Comparison of ENCODE assay signal across 9 cellular contexts in the genomic region with DNA sequence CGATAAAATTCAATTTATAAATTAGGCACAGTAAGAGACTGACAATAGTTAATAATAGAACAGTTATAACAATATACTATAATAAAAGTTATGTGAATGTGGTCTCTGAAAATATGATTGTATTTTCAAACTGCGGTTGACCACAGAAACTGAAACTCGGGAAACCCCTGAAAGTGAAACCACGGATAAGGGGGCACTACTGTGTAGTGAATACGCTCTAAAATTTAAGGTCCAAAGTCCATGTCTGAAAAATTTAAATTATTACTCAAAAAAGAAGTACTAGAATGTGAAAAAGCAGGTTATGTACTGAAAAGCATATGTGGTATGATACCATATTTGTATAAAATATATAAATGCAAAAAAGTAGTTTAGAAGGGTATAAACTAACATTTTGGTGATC. TPM values are rescaled to one million over a fixed set of nuclear protein-coding genes. Genes with fewer than 3 reads are reported as not detected.
DNase-seq lines count a peak whose midpoint lies in the region; ATAC-seq and TF ChIP-seq lines count a peak whose summit lies in the region.
"Had no signal": no experiment of that assay in that cellular context is flagged by ENCODE, and none has a peak within 500 bp of the region (broad histone marks: within the 10 kb centered on the region; RNA-seq: fewer than 3 reads in every experiment).

No MANE protein-coding gene starts in this region.

- H3K27ac ChIP-seq in DND-41 (ENCODE audit: low read length), result no peak overlapping the region

- peaks cover 41% of the 10 kb centered on the region for H3K4me1 ChIP-seq in DND-41 (ENCODE audit: insufficient read depth, low read length)

- peaks cover 12% of the 10 kb centered on the region for H3K36me3 Mint-ChIP-seq in osteocyte (ENCODE audit: unreplicated experiment)

- peaks cover 31% of the 10 kb centered on the region for H3K27me3 ChIP-seq in DND-41 (ENCODE audit: insufficient read depth, low read length, poor library complexity)

- no peaks in the 10 kb centered on the region for H3K79me2 ChIP-seq in DND-41 (ENCODE audit: insufficient read depth, low read length)

- peak overlapping the region; percentile 88 for H3K4me2 ChIP-seq in DND-41 (ENCODE audit: insufficient read depth, low read length)

- H3K4me3 ChIP-seq in DND-41 (ENCODE audit: low read depth in 1 of 2, low read length in 2 of 2) (peak overlapping the region in 1 of 2 experiments; percentile 68; a peak in 3 of 4 replicates), epithelial cell of esophagus (ENCODE audit: low read length) (peak overlapping the region; percentile 89)

- H3K4me1 Mint-ChIP-seq in osteocyte (ENCODE audit: unreplicated experiment), result peaks cover 44% of the 10 kb centered on the region

- peak overlapping the region; percentile 59; the same call in 1 of the 2 replicates for H3K9ac ChIP-seq in DND-41 (ENCODE audit: low read depth, low read length)

- H2AFZ ChIP-seq in DND-41 (ENCODE audit: low read depth, low read length), result no peak overlapping the region

- no peaks in the 10 kb centered on the region for H3K9me3 ChIP-seq in DND-41 (ENCODE audit: insufficient read depth, low read length, severe bottlenecking)

- H3K27ac Mint-ChIP-seq in osteocyte (ENCODE audit: unreplicated experiment), result peak overlapping the region; percentile 99
- H3K27ac Mint-ChIP-seq: stimulated activated naive CD8-positive, alpha-beta T cell treated with anti-CD3 and anti-CD28 coated beads, Interleukin-15, amount 100 ng/mL, for 72 hours had no signal

- peaks cover 5% of the 10 kb centered on the region; the same call in 1 of the 2 replicates for H4K20me1 ChIP-seq in DND-41 (ENCODE audit: insufficient read depth, low read length)

- ATAC-seq in DND-41 (ENCODE audit: insufficient read depth, low read depth) (0 out of 3 replicates have a peak, but pooled peaks have one; percentile 17), HG03439 (IDR thresholded peaks at IDR 0.05; ENCODE audit: unreplicated experiment) (no peak)
- ATAC-seq: stimulated activated naive CD8-positive, alpha-beta T cell treated with anti-CD3 and anti-CD28 coated beads, Interleukin-15, amount 100 ng/mL, for 72 hours had no signal

- peak overlapping the region; percentile 90 for H3K4me3 Mint-ChIP-seq in osteocyte (ENCODE audit: unreplicated experiment)

- no peaks in the 10 kb centered on the region for H3K36me3 ChIP-seq in DND-41 (ENCODE audit: insufficient read depth, low read length)

- DNase-seq in DND-41, result peak; percentile 37
- peak; percentile 55 for DNase-seq in OCI-M1 (lab: John Stamatoyannopoulos, UW)
- DNase-seq in epithelial cell of esophagus (ENCODE audit: low read depth), result no peak
- DNase-seq in osteocyte (ENCODE audit: extremely low spot score, unreplicated experiment), result no peak
- DNase-seq in COLO829 (ENCODE audit: low spot score), result no peak
- no peak for DNase-seq in NCI-H526 (lab: John Stamatoyannopoulos, UW)
- no peak for DNase-seq in GM19240 (ENCODE audit: insufficient read length, low spot score)

- TF ChIP-seq CTCF in DND-41 (IDR thresholded peaks at IDR 0.05; ENCODE audit: borderline replicate concordance, extremely low read depth, low read length, poor library complexity, severe bottlenecking) (no peak), epithelial cell of esophagus (IDR thresholded peaks at IDR 0.05; ENCODE audit: insufficient read depth, low read depth, low read length, missing control alignments) (no peak), osteocyte (IDR thresholded peaks at IDR 0.05) (no peak)

- no peaks in the 10 kb centered on the region for H3K27me3 Mint-ChIP-seq in osteocyte (ENCODE audit: unreplicated experiment)
- H3K27me3 Mint-ChIP-seq: stimulated activated naive CD8-positive, alpha-beta T cell treated with anti-CD3 and anti-CD28 coated beads, Interleukin-15, amount 100 ng/mL, for 72 hours had no signal

- no peaks in the 10 kb centered on the region for H3K9me3 Mint-ChIP-seq in osteocyte (ENCODE audit: unreplicated experiment)
- H3K9me3 Mint-ChIP-seq: stimulated activated naive CD8-positive, alpha-beta T cell treated with anti-CD3 and anti-CD28 coated beads, Interleukin-15, amount 100 ng/mL, for 72 hours had no signal

RNA-seq across cellular contexts. Expression of a gene that starts 1.9 kb away (rescaled TPM):
- 67.1 and 73.5 TPM in 2 replicates for total RNA-seq in osteocyte

Comparison
In these comparisons a context has a peak if more than half of its experiments do, and no peak if none do; other contexts are left out.
1. DNase-seq: peak in DND-41 (single experiment) and OCI-M1 (single experiment); none in epithelial cell of esophagus (single experiment), osteocyte (single experiment), COLO829 (single experiment), NCI-H526 (0 of 2) and GM19240 (single experiment).